ENCODE assay signal across 1 cellular context in genomic region chrX:68438575-68438974, GRCh38.
TF ChIP-seq lines count a peak whose summit lies in the region.

No MANE protein-coding gene starts in this region.

TF ChIP-seq in HepG2, 621 proteins besides CTCF, POLR2A, EP300 and RAD21:
- TF ChIP-seq TCF12 (IDR thresholded peaks at IDR 0.05), result no peak
- no peak for TF ChIP-seq TCF12 (CRISPR knock-in tag; IDR thresholded peaks at IDR 0.05)
